Comparison of ENCODE assay signal across 1 cellular context in genomic region chr12:82635263-82635662, GRCh38.
TF ChIP-seq lines count a peak whose summit lies in the region.

No MANE protein-coding gene starts in this region.

TF ChIP-seq in GM23338, 12 proteins besides CTCF, POLR2A, EP300 and RAD21 (continued from another document):
- TF ChIP-seq ZNF462 (CRISPR knock-in tag; IDR thresholded peaks at IDR 0.05): no peak
- TF ChIP-seq POLR2AphosphoS5 (IDR thresholded peaks at IDR 0.05; ENCODE audit: low read depth): no peak
- no peak for TF ChIP-seq JUNB (IDR thresholded peaks at IDR 0.05; ENCODE audit: unreplicated experiment)
- no peak for TF ChIP-seq ZNF114 (CRISPR knock-in tag; IDR thresholded peaks at IDR 0.05)
- TF ChIP-seq NANOG (IDR thresholded peaks at IDR 0.05; ENCODE audit: borderline replicate concordance): no peak
- no peak for TF ChIP-seq EZH2phosphoT487 (IDR thresholded peaks at IDR 0.05; ENCODE audit: unreplicated experiment)
- no peak for TF ChIP-seq ETS1 (IDR thresholded peaks at IDR 0.05)
- TF ChIP-seq ZNF331 (CRISPR knock-in tag; IDR thresholded peaks at IDR 0.05; ENCODE audit: low read depth): no peak
- TF ChIP-seq, protein P1, sequence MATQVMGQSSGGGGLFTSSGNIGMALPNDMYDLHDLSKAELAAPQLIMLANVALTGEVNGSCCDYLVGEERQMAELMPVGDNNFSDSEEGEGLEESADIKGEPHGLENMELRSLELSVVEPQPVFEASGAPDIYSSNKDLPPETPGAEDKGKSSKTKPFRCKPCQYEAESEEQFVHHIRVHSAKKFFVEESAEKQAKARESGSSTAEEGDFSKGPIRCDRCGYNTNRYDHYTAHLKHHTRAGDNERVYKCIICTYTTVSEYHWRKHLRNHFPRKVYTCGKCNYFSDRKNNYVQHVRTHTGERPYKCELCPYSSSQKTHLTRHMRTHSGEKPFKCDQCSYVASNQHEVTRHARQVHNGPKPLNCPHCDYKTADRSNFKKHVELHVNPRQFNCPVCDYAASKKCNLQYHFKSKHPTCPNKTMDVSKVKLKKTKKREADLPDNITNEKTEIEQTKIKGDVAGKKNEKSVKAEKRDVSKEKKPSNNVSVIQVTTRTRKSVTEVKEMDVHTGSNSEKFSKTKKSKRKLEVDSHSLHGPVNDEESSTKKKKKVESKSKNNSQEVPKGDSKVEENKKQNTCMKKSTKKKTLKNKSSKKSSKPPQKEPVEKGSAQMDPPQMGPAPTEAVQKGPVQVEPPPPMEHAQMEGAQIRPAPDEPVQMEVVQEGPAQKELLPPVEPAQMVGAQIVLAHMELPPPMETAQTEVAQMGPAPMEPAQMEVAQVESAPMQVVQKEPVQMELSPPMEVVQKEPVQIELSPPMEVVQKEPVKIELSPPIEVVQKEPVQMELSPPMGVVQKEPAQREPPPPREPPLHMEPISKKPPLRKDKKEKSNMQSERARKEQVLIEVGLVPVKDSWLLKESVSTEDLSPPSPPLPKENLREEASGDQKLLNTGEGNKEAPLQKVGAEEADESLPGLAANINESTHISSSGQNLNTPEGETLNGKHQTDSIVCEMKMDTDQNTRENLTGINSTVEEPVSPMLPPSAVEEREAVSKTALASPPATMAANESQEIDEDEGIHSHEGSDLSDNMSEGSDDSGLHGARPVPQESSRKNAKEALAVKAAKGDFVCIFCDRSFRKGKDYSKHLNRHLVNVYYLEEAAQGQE (IDR thresholded peaks at IDR 0.05; ENCODE audit: unreplicated experiment): no peak
- no peak for TF ChIP-seq STAT1 (IDR thresholded peaks at IDR 0.05; ENCODE audit: unreplicated experiment)
